ENCODE assay signal across 1 cellular context in the genomic region with DNA sequence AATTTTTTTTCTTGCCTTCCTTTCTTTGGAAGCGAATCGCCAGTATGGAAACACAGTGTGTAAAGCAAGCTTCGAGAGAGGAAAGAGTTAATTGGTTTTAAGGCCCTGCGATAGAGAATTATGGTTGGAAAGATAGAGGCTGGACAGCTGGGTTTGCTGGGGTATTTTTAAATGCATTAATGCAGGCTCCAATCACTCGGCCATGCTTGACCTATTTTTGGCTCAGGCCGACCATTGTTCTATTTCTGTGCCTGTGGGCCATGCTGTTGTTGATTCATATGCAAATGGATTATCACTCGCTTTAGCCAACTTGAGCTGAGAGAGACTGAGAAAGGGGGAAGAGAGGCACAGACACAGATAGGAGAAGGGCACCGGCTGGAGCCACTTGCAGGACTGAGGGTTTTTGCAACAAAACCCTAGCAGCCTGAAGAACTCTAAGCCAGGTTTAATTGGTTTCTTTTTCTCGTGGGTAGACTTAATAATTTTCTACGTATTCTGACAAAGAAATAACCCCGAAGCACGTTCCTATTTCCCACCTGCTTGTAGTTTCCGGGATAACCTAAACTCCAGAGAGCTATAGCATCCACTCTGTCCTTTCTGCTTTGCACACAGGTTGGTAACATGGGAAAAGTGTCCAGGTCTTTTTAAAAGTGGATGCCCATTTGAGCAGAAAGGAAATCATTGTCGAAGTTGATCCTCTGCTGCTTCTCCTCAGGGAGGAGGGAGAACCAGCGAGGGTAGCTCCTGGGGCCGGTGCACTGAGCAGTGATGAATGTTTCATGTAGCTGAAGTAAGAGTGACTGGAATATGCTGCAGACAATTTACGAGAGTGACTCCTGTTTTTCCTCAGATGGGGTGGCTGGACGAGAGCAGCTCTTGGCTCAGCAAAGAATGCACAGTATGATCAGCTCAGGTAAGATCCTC.
TF ChIP-seq lines count a peak whose summit lies in the region.

A gene (plus strand): TSS at position 338 of the 924 bp plus-strand sequence. CDS start 554 bp downstream, at position 892.

TF ChIP-seq in H1, 55 proteins besides CTCF, POLR2A, EP300 and RAD21:
- TF ChIP-seq CTBP2 (IDR thresholded peaks at IDR 0.05; ENCODE audit: borderline replicate concordance, insufficient read depth, insufficient read length, low read length) (no peak), RXRA (IDR thresholded peaks at IDR 0.05; ENCODE audit: insufficient read depth, low read depth, low read length) (no peak), PHF8 (conservative IDR thresholded peaks at IDR 0.05; ENCODE audit: low read depth, low read length) (peak; percentile 17; the same call in 1 of the 2 replicates), TAF7 (optimal IDR thresholded peaks at IDR 0.05; ENCODE audit: borderline replicate concordance, low read depth, low read length) (peak; percentile 78), SAP30 (IDR thresholded peaks at IDR 0.05; ENCODE audit: insufficient read depth, insufficient replicate concordance, low read length) (no peak), SIRT6 (IDR thresholded peaks at IDR 0.05; ENCODE audit: low read length) (no peak), SP1 (IDR thresholded peaks at IDR 0.05; ENCODE audit: low read depth, low read length) (peak; percentile 62; the same call in 1 of the 2 replicates), SIX5 (IDR thresholded peaks at IDR 0.05; ENCODE audit: low read depth, low read length) (no peak), TAF1 (IDR thresholded peaks at IDR 0.05; ENCODE audit: low read depth, low read length) (peak; percentile 89), JUN (IDR thresholded peaks at IDR 0.05; ENCODE audit: low read depth, low read length) (no peak), BRCA1 (IDR thresholded peaks at IDR 0.05; ENCODE audit: low read depth, low read length) (no peak), HDAC6 (IDR thresholded peaks at IDR 0.05; ENCODE audit: low read depth, low read length) (no peak), TBP (IDR thresholded peaks at IDR 0.05; ENCODE audit: low read depth, low read length) (peak; percentile 63; the same call in 1 of the 2 replicates), TEAD4 (IDR thresholded peaks at IDR 0.05; ENCODE audit: low read depth, low read length) (no peak), ASH2L (IDR thresholded peaks at IDR 0.05; ENCODE audit: low read length) (peak; percentile 66), POU5F1 (IDR thresholded peaks at IDR 0.05; ENCODE audit: low read depth, low read length) (peak; percentile 96), HDAC2 (IDR thresholded peaks at IDR 0.05; ENCODE audit: borderline replicate concordance in 1 of 2, low read depth in 2 of 2, low read length in 2 of 2) (no peak), FOSL1 (IDR thresholded peaks at IDR 0.05; ENCODE audit: insufficient read depth, low read depth, low read length) (no peak), KDM4A (IDR thresholded peaks at IDR 0.05; ENCODE audit: low read depth, low read length, severe bottlenecking) (no peak), RFX5 (IDR thresholded peaks at IDR 0.05; ENCODE audit: borderline replicate concordance, low read depth, low read length) (no peak), RBBP5 (IDR thresholded peaks at IDR 0.05; ENCODE audit: borderline replicate concordance, low read depth, low read length) (0 out of 2 replicates have a peak, but pooled peaks have one; percentile 41), EGR1 (IDR thresholded peaks at IDR 0.05; ENCODE audit: borderline replicate concordance, low read depth, low read length) (no peak), EZH2 (IDR thresholded peaks at IDR 0.05; ENCODE audit: low read depth, low read length, severe bottlenecking) (no peak), CEBPB (IDR thresholded peaks at IDR 0.05; ENCODE audit: low read depth, low read length) (no peak), POLR2AphosphoS5 (IDR thresholded peaks at IDR 0.05; ENCODE audit: low read depth, low read length) (peak; percentile 84), SP4 (IDR thresholded peaks at IDR 0.05; ENCODE audit: low read length) (no peak), BCL11A (IDR thresholded peaks at IDR 0.05; ENCODE audit: low read depth in 2 of 2, low read length in 2 of 2) (no peak), SUZ12 (IDR thresholded peaks at IDR 0.05; ENCODE audit: low read length) (no peak), YY1 (IDR thresholded peaks at IDR 0.05; ENCODE audit: low read depth, low read length) (peak; percentile 77), SIN3A (conservative IDR thresholded peaks at IDR 0.05 in 1 of 2, IDR thresholded peaks at IDR 0.05 in 1 of 2; ENCODE audit: low read depth in 1 of 2, low read length in 2 of 2) (no peak), NANOG (IDR thresholded peaks at IDR 0.05; ENCODE audit: insufficient read depth, low read depth, low read length, poor library complexity, severe bottlenecking) (peak; percentile 9)
- TF ChIP-seq, protein P1, sequence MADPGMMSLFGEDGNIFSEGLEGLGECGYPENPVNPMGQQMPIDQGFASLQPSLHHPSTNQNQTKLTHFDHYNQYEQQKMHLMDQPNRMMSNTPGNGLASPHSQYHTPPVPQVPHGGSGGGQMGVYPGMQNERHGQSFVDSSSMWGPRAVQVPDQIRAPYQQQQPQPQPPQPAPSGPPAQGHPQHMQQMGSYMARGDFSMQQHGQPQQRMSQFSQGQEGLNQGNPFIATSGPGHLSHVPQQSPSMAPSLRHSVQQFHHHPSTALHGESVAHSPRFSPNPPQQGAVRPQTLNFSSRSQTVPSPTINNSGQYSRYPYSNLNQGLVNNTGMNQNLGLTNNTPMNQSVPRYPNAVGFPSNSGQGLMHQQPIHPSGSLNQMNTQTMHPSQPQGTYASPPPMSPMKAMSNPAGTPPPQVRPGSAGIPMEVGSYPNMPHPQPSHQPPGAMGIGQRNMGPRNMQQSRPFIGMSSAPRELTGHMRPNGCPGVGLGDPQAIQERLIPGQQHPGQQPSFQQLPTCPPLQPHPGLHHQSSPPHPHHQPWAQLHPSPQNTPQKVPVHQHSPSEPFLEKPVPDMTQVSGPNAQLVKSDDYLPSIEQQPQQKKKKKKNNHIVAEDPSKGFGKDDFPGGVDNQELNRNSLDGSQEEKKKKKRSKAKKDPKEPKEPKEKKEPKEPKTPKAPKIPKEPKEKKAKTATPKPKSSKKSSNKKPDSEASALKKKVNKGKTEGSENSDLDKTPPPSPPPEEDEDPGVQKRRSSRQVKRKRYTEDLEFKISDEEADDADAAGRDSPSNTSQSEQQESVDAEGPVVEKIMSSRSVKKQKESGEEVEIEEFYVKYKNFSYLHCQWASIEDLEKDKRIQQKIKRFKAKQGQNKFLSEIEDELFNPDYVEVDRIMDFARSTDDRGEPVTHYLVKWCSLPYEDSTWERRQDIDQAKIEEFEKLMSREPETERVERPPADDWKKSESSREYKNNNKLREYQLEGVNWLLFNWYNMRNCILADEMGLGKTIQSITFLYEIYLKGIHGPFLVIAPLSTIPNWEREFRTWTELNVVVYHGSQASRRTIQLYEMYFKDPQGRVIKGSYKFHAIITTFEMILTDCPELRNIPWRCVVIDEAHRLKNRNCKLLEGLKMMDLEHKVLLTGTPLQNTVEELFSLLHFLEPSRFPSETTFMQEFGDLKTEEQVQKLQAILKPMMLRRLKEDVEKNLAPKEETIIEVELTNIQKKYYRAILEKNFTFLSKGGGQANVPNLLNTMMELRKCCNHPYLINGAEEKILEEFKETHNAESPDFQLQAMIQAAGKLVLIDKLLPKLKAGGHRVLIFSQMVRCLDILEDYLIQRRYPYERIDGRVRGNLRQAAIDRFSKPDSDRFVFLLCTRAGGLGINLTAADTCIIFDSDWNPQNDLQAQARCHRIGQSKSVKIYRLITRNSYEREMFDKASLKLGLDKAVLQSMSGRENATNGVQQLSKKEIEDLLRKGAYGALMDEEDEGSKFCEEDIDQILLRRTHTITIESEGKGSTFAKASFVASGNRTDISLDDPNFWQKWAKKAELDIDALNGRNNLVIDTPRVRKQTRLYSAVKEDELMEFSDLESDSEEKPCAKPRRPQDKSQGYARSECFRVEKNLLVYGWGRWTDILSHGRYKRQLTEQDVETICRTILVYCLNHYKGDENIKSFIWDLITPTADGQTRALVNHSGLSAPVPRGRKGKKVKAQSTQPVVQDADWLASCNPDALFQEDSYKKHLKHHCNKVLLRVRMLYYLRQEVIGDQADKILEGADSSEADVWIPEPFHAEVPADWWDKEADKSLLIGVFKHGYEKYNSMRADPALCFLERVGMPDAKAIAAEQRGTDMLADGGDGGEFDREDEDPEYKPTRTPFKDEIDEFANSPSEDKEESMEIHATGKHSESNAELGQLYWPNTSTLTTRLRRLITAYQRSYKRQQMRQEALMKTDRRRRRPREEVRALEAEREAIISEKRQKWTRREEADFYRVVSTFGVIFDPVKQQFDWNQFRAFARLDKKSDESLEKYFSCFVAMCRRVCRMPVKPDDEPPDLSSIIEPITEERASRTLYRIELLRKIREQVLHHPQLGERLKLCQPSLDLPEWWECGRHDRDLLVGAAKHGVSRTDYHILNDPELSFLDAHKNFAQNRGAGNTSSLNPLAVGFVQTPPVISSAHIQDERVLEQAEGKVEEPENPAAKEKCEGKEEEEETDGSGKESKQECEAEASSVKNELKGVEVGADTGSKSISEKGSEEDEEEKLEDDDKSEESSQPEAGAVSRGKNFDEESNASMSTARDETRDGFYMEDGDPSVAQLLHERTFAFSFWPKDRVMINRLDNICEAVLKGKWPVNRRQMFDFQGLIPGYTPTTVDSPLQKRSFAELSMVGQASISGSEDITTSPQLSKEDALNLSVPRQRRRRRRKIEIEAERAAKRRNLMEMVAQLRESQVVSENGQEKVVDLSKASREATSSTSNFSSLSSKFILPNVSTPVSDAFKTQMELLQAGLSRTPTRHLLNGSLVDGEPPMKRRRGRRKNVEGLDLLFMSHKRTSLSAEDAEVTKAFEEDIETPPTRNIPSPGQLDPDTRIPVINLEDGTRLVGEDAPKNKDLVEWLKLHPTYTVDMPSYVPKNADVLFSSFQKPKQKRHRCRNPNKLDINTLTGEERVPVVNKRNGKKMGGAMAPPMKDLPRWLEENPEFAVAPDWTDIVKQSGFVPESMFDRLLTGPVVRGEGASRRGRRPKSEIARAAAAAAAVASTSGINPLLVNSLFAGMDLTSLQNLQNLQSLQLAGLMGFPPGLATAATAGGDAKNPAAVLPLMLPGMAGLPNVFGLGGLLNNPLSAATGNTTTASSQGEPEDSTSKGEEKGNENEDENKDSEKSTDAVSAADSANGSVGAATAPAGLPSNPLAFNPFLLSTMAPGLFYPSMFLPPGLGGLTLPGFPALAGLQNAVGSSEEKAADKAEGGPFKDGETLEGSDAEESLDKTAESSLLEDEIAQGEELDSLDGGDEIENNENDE (IDR thresholded peaks at IDR 0.05; ENCODE audit: insufficient replicate concordance, low read length), result no peak
- TF ChIP-seq, protein P2, sequence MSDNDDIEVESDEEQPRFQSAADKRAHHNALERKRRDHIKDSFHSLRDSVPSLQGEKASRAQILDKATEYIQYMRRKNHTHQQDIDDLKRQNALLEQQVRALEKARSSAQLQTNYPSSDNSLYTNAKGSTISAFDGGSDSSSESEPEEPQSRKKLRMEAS (IDR thresholded peaks at IDR 0.05), result peak; percentile 85
- TF ChIP-seq, protein P3, sequence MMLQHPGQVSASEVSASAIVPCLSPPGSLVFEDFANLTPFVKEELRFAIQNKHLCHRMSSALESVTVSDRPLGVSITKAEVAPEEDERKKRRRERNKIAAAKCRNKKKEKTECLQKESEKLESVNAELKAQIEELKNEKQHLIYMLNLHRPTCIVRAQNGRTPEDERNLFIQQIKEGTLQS (IDR thresholded peaks at IDR 0.05; ENCODE audit: insufficient read depth, low read depth, low read length), result no peak
- TF ChIP-seq, protein P4, sequence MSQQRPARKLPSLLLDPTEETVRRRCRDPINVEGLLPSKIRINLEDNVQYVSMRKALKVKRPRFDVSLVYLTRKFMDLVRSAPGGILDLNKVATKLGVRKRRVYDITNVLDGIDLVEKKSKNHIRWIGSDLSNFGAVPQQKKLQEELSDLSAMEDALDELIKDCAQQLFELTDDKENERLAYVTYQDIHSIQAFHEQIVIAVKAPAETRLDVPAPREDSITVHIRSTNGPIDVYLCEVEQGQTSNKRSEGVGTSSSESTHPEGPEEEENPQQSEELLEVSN (IDR thresholded peaks at IDR 0.05), result peak; percentile 37; the same call in 1 of the 2 replicates
